1 cellular context compared by ENCODE assay signal in genomic region chr19:42176990-42177685, GRCh38.
TF ChIP-seq lines count a peak whose summit lies in the region.

No MANE protein-coding gene starts in this region.

TF ChIP-seq in K562, 482 proteins besides CTCF, POLR2A, EP300 and RAD21 (continued from another document):
- TF ChIP-seq E2F5 (CRISPR knock-in tag; IDR thresholded peaks at IDR 0.05) = no peak
- TF ChIP-seq HDAC6 (IDR thresholded peaks at IDR 0.05; ENCODE audit: low read depth, low read length) = no peak
- TF ChIP-seq XRCC3 (IDR thresholded peaks at IDR 0.05) = no peak
- TF ChIP-seq KLF1 (tag; IDR thresholded peaks at IDR 0.05) = no peak
- TF ChIP-seq CXXC5 (CRISPR knock-in tag; IDR thresholded peaks at IDR 0.05) = peak; percentile 32; the same call in 1 of the 2 replicates
- no peak for TF ChIP-seq LARP7 (IDR thresholded peaks at IDR 0.05)
- TF ChIP-seq ELK3 (CRISPR knock-in tag; IDR thresholded peaks at IDR 0.05) = no peak
- no peak for TF ChIP-seq POLR3G (IDR thresholded peaks at IDR 0.05; ENCODE audit: extremely low read depth, insufficient read length, insufficient replicate concordance)
- TF ChIP-seq GMEB1 (CRISPR knock-in tag; IDR thresholded peaks at IDR 0.05) = no peak
- TF ChIP-seq BCOR (IDR thresholded peaks at IDR 0.05) = no peak
- TF ChIP-seq EWSR1 (IDR thresholded peaks at IDR 0.05; ENCODE audit: borderline replicate concordance, low read depth, partially characterized antibody) = no peak
- no peak for TF ChIP-seq BRD4 (IDR thresholded peaks at IDR 0.05)
- no peak for TF ChIP-seq ZNF584 (CRISPR knock-in tag; IDR thresholded peaks at IDR 0.05; ENCODE audit: low read depth)
- no peak for TF ChIP-seq TEAD2 (tag; IDR thresholded peaks at IDR 0.05)
- no peak for TF ChIP-seq SNIP1 (IDR thresholded peaks at IDR 0.05; ENCODE audit: low read depth)
- no peak for TF ChIP-seq CREB3L1 (IDR thresholded peaks at IDR 0.05; ENCODE audit: borderline replicate concordance, low read depth)
- TF ChIP-seq ADNP (tag; IDR thresholded peaks at IDR 0.05) = no peak
- no peak for TF ChIP-seq TAL1 (IDR thresholded peaks at IDR 0.05)
- no peak for TF ChIP-seq FOXJ2 (tag; IDR thresholded peaks at IDR 0.05)
- TF ChIP-seq MEF2D (tag; conservative IDR thresholded peaks at IDR 0.05; ENCODE audit: low read depth) = no peak
- no peak for TF ChIP-seq HMGXB4 (CRISPR knock-in tag; IDR thresholded peaks at IDR 0.05)
- no peak for TF ChIP-seq EHMT2 (IDR thresholded peaks at IDR 0.05)
- no peak for TF ChIP-seq SMAD3 (CRISPR knock-in tag; conservative IDR thresholded peaks at IDR 0.05)
- TF ChIP-seq HNRNPK (IDR thresholded peaks at IDR 0.05; ENCODE audit: low read depth, low read length, poor library complexity, severe bottlenecking) = no peak
- TF ChIP-seq SMARCA5 (IDR thresholded peaks at IDR 0.05) = no peak
- no peak for TF ChIP-seq TFE3 (CRISPR knock-in tag; IDR thresholded peaks at IDR 0.05)
- TF ChIP-seq ZBTB33 (CRISPR knock-in tag; IDR thresholded peaks at IDR 0.05) = no peak
- TF ChIP-seq E2F3 (CRISPR knock-in tag; IDR thresholded peaks at IDR 0.05) = no peak
- no peak for TF ChIP-seq MAFK (IDR thresholded peaks at IDR 0.05; ENCODE audit: low read length)
- no peak for TF ChIP-seq ZNF717 (CRISPR knock-in tag; IDR thresholded peaks at IDR 0.05)
- TF ChIP-seq ETV6 (IDR thresholded peaks at IDR 0.05; ENCODE audit: borderline replicate concordance in 1 of 2, low read depth in 2 of 2, low read length in 1 of 2) = no peak
- no peak for TF ChIP-seq ETV6 (CRISPR knock-in tag; IDR thresholded peaks at IDR 0.05; ENCODE audit: borderline replicate concordance)
TF ChIP-seq in K562: peak in this region for 19.
